Comparison of ENCODE assay signal across 8 cellular contexts in genomic region chr1:24415334-24415909, GRCh38. TPM values are rescaled to one million over a fixed set of nuclear protein-coding genes. Genes with fewer than 3 reads are reported as not detected.
DNase-seq lines count a peak whose midpoint lies in the region; ATAC-seq, FAIRE-seq and TF ChIP-seq lines count a peak whose summit lies in the region.

Gene NIPAL3, plus strand, starts transcription at chr1:24415802. Its CDS starts 3,746 bp downstream, at chr1:24419548.

- H3K4me1 ChIP-seq in Caco-2: peaks cover 15% of the 10 kb centered on the region
- H3K4me1 ChIP-seq in endocrine pancreas (ENCODE audit: control insufficient read depth, insufficient read depth, low read length): peaks cover 14% of the 10 kb centered on the region
- H3K4me1 ChIP-seq in mesendoderm (ENCODE audit: control insufficient read depth, low read depth, low read length): peaks cover 2% of the 10 kb centered on the region

- no peak within 1 kb of the TSS for H3K27ac ChIP-seq in mesendoderm (ENCODE audit: low read depth, low read length)

- H3K27me3 Mint-ChIP-seq in Caco-2 (ENCODE audit: insufficient read depth, unreplicated experiment): no peaks in the 10 kb centered on the region

- no peaks in the 10 kb centered on the region for H3K36me3 ChIP-seq in Caco-2 (ENCODE audit: control insufficient read depth, insufficient read depth, low read length)
- H3K36me3 ChIP-seq in endocrine pancreas (ENCODE audit: control insufficient read depth, insufficient read depth, low read length): no peaks in the 10 kb centered on the region
- no peaks in the 10 kb centered on the region for H3K36me3 ChIP-seq in mesendoderm (ENCODE audit: control insufficient read depth, insufficient read depth, low read length)

- no TSS peak for BruUV-seq in Caco-2 (replicated peaks; lab: Mats Ljungman, UMichigan)

- peak within 1 kb of the TSS; percentile 99 for H3K4me2 ChIP-seq in mesendoderm (ENCODE audit: low read length)

- POLR2A ChIA-PET in Caco-2 (lab: Charles Lee): interaction anchor here (0.7 to 1.3 kb wide), 4 partner anchors 87 to 265 kb away, joined by 3 to 9 read pairs (median 6); partner anchors contain the start of gene RCAN3

- peak; percentile 86 to 89 for TF ChIP-seq CTCF in Caco-2 (IDR thresholded peaks at IDR 0.05; ENCODE audit: insufficient read depth in 1 of 2, low read depth in 1 of 2, low read length in 1 of 2, severe bottlenecking in 1 of 2, unreplicated experiment in 1 of 2)

- H3K9me3 Mint-ChIP-seq in Caco-2 (ENCODE audit: unreplicated experiment): no peaks in the 10 kb centered on the region

- H3K9ac ChIP-seq in endocrine pancreas (ENCODE audit: control insufficient read depth, insufficient read depth, low read length): peak within 1 kb of the TSS; percentile 76
- H3K9ac ChIP-seq in mesendoderm (ENCODE audit: low read length): peak within 1 kb of the TSS; percentile 68

- no CpG with 5 or more reads among the region's 28 CpGs for WGBS in mesendoderm (ENCODE audit: extremely low coverage, insufficient coverage, low lambda C conversion rate)

- CTCF ChIA-PET in Caco-2 (lab: Charles Lee): interaction anchor here (0.6 to 2.6 kb wide), 25 partner anchors 8 to 1294 kb away, joined by 3 to 29 read pairs (median 4); partner anchors contain the start of genes CLIC4, IFNLR1 and RCAN3

- H3K27me3 ChIP-seq in Caco-2 (replicated peaks; ENCODE audit: control insufficient read depth, insufficient read depth, low read length) (no peaks in the 10 kb centered on the region), endocrine pancreas (ENCODE audit: control insufficient read depth, insufficient read depth, low read length) (no peaks in the 10 kb centered on the region), mesendoderm (ENCODE audit: insufficient read depth, low read length, poor library complexity) (no peaks in the 10 kb centered on the region)

- H3K36me3 Mint-ChIP-seq in Caco-2 (ENCODE audit: insufficient read depth, unreplicated experiment): peaks cover 16% of the 10 kb centered on the region

- H3K4me1 Mint-ChIP-seq in Caco-2 (ENCODE audit: low read depth, unreplicated experiment): peaks cover 24% of the 10 kb centered on the region

- no peak within 1 kb of the TSS for H3K18ac ChIP-seq in mesendoderm (ENCODE audit: low read length)

- DNase-seq in Caco-2: peak; percentile 98
- DNase-seq in HTR-8/SVneo (ENCODE audit: insufficient read length, low spot score): peak; percentile 90
- peak; percentile 98 for DNase-seq in NOMO-1 treated with DMSO at 0.1 percent for 48 hours (lab: John Stamatoyannopoulos, UW; ENCODE audit: unreplicated experiment)
- DNase-seq in activated CD8-positive, alpha-beta memory T cell treated with anti-CD3 and anti-CD28 coated beads for 48 hours (ENCODE audit: low read depth in 2 of 3, low spot score in 2 of 3): peak; percentile 86 to 94 (median 87)
- peak; percentile 100 for DNase-seq in mesendoderm
- peak; percentile 96 for DNase-seq in stimulated activated CD8-positive, alpha-beta memory T cell treated with anti-CD3 and anti-CD28 coated beads, Interleukin-15, amount 100 ng/mL, for 1 hour (ENCODE audit: low read depth)

- peak within 1 kb of the TSS; percentile 79 for H3K56ac ChIP-seq in mesendoderm (ENCODE audit: low read length)

- no peak within 1 kb of the TSS for H2BK120ac ChIP-seq in mesendoderm (ENCODE audit: low read depth, low read length)

- peak within 1 kb of the TSS; percentile 65 for H3K4me3 ChIP-seq in Caco-2 (ENCODE audit: low read depth, low read length)
- peak within 1 kb of the TSS; percentile 68 for H3K4me3 ChIP-seq in endocrine pancreas (ENCODE audit: control insufficient read depth, insufficient read depth, low read length)
- H3K4me3 ChIP-seq in mesendoderm (ENCODE audit: low read length): peak within 1 kb of the TSS; percentile 69

- H2AK5ac ChIP-seq in mesendoderm (ENCODE audit: low read length): no peak within 1 kb of the TSS

- no peak within 1 kb of the TSS for H2BK15ac ChIP-seq in mesendoderm (replicated peaks; ENCODE audit: low read depth)

- H3K4ac ChIP-seq in mesendoderm (ENCODE audit: low read depth, low read length): no peak within 1 kb of the TSS

- no peaks in the 10 kb centered on the region for H3K79me2 ChIP-seq in mesendoderm (ENCODE audit: control insufficient read depth, insufficient read depth, low read length)

- peak within 1 kb of the TSS; percentile 96 for H3K4me3 Mint-ChIP-seq in Caco-2 (ENCODE audit: unreplicated experiment)

- FAIRE-seq in HTR-8/SVneo (lab: Jason Lieb, UNC): peak; percentile 58

- intact Hi-C loops in Caco-2 (cut with micrococcal nuclease; ENCODE audit: unreplicated experiment): loop anchor here (1.0 to 2.0 kb wide), 3 partner anchors 87 to 219 kb away; partner anchors contain the start of gene RCAN3

- no peak within 1 kb of the TSS for H3K23ac ChIP-seq in mesendoderm (ENCODE audit: low read length)

- peak; percentile 88 for ATAC-seq in GM21367 (IDR thresholded peaks at IDR 0.05; ENCODE audit: unreplicated experiment)

- no peaks in the 10 kb centered on the region for H3K79me1 ChIP-seq in mesendoderm (ENCODE audit: low read length)

- H4K8ac ChIP-seq in mesendoderm (ENCODE audit: low read depth, low read length): no peak within 1 kb of the TSS

- no peak within 1 kb of the TSS for H4K5ac ChIP-seq in mesendoderm (ENCODE audit: low read length)

- H2BK5ac ChIP-seq in mesendoderm (ENCODE audit: low read length): no peak within 1 kb of the TSS

- peak within 1 kb of the TSS; percentile 94 for H3K27ac Mint-ChIP-seq in Caco-2 (ENCODE audit: unreplicated experiment)

- H3K9me3 ChIP-seq in Caco-2 (no peaks in the 10 kb centered on the region), endocrine pancreas (ENCODE audit: control insufficient read depth, low read length) (no peaks in the 10 kb centered on the region)

RNA-seq across cellular contexts. Expression of gene NIPAL3, which starts in this region (rescaled TPM):
- total RNA-seq in Caco-2 (2022): 9.2 and 9.7 TPM in 2 replicates
- 3.5 TPM for polyA plus RNA-seq in mesendoderm (2013, experiment 1 of 2)
- 3.6 TPM for polyA plus RNA-seq in mesendoderm (2013, experiment 2 of 2)
